In genomic region chr19:34145741-34146202, GRCh38 we compare ENCODE assay signal across 8 cellular contexts. TPM values are rescaled to one million over a fixed set of nuclear protein-coding genes. Genes with fewer than 3 reads are reported as not detected.
DNase-seq lines count a peak whose midpoint lies in the region; ATAC-seq and TF ChIP-seq lines count a peak whose summit lies in the region.

No MANE protein-coding gene starts in this region.

- H3K4me1 ChIP-seq in gastroesophageal sphincter, result no peaks in the 10 kb centered on the region

- no peaks in the 10 kb centered on the region for H3K9me3 ChIP-seq in gastroesophageal sphincter

- peaks cover 9% of the 10 kb centered on the region for H3K4me1 Mint-ChIP-seq in progenitor cell of endocrine pancreas (ENCODE audit: low read depth)
- H3K4me1 Mint-ChIP-seq in stimulated activated memory B cell treated with anti-CD40 and anti-IgM and Interleukin-4, amounts not matched to agents 10 μg/mL and 1 μg/mL and 100 μg/mL, for 72 hours, result no peaks in the 10 kb centered on the region

- H3K27ac Mint-ChIP-seq in progenitor cell of endocrine pancreas, result peak overlapping the region; percentile 30
- no peak overlapping the region for H3K27ac Mint-ChIP-seq in stimulated activated memory B cell treated with anti-CD40 and anti-IgM and Interleukin-4, amounts not matched to agents 10 μg/mL and 1 μg/mL and 100 μg/mL, for 72 hours

- WGBS in gastroesophageal sphincter (ENCODE audit: low coverage in 1 of 2), 2 donors, result 9 to 15% methylated on average over 5 to 7 of the region's 7 CpGs

- H3K9me3 Mint-ChIP-seq in progenitor cell of endocrine pancreas (ENCODE audit: low read depth), result no peaks in the 10 kb centered on the region
- H3K9me3 Mint-ChIP-seq in stimulated activated memory B cell treated with anti-CD40 and anti-IgM and Interleukin-4, amounts not matched to agents 10 μg/mL and 1 μg/mL and 100 μg/mL, for 72 hours, result no peaks in the 10 kb centered on the region

- H3K27ac ChIP-seq in gastroesophageal sphincter, result no peak overlapping the region

- no peak overlapping the region for H3K4me3 Mint-ChIP-seq in progenitor cell of endocrine pancreas (ENCODE audit: low read depth)
- H3K4me3 Mint-ChIP-seq in stimulated activated memory B cell treated with anti-CD40 and anti-IgM and Interleukin-4, amounts not matched to agents 10 μg/mL and 1 μg/mL and 100 μg/mL, for 72 hours, result no peak overlapping the region

- H3K36me3 Mint-ChIP-seq in progenitor cell of endocrine pancreas (ENCODE audit: insufficient read depth), result no peaks in the 10 kb centered on the region
- H3K36me3 Mint-ChIP-seq in stimulated activated memory B cell treated with anti-CD40 and anti-IgM and Interleukin-4, amounts not matched to agents 10 μg/mL and 1 μg/mL and 100 μg/mL, for 72 hours, result no peaks in the 10 kb centered on the region

- H3K27me3 ChIP-seq in gastroesophageal sphincter, result no peaks in the 10 kb centered on the region

- TF ChIP-seq CTCF in gastroesophageal sphincter (IDR thresholded peaks at IDR 0.05) (peak; percentile 68 to 79 (median 74)), progenitor cell of endocrine pancreas (IDR thresholded peaks at IDR 0.05; ENCODE audit: unreplicated experiment) (peak; percentile 89)

- H3K4me3 ChIP-seq in gastroesophageal sphincter, result no peak overlapping the region

- H3K27me3 Mint-ChIP-seq in progenitor cell of endocrine pancreas, result peaks cover 4% of the 10 kb centered on the region
- H3K27me3 Mint-ChIP-seq in stimulated activated memory B cell treated with anti-CD40 and anti-IgM and Interleukin-4, amounts not matched to agents 10 μg/mL and 1 μg/mL and 100 μg/mL, for 72 hours, result no peaks in the 10 kb centered on the region

- no peak for ATAC-seq in gastroesophageal sphincter
- no peak for ATAC-seq in stimulated activated memory B cell treated with anti-CD40 and anti-IgM and Interleukin-4, amounts not matched to agents 10 μg/mL and 1 μg/mL and 100 μg/mL, for 72 hours
- ATAC-seq in GM21825 (IDR thresholded peaks at IDR 0.05; ENCODE audit: unreplicated experiment), result no peak

- H3K36me3 ChIP-seq in gastroesophageal sphincter, result no peaks in the 10 kb centered on the region

- no peak for TF ChIP-seq EP300 in gastroesophageal sphincter (IDR thresholded peaks at IDR 0.05)

- DNase-seq in D341Med (ENCODE audit: low spot score), result peak; percentile 74
- DNase-seq in HUDEP-2 (lab: John Stamatoyannopoulos, UW; ENCODE audit: unreplicated experiment in 76 of 76), result peak in 53 of 76 experiments; percentile 4 to 68 (median 29)
- peak; percentile 51 for DNase-seq in RPMI8226
- DNase-seq in activated T-helper 9 cell treated with anti-CD3 and anti-CD28 coated beads, Interleukin-2, amount 50 U/mL, for 16 hours (ENCODE audit: low read depth), result peak; percentile 19
- peak; percentile 19 for DNase-seq in progenitor cell of endocrine pancreas (ENCODE audit: low spot score, unreplicated experiment)

- TF ChIP-seq POLR2A in gastroesophageal sphincter (IDR thresholded peaks at IDR 0.05), result no peak

RNA-seq across cellular contexts. Expression of gene LSM14A, which starts 26.5 kb away (rescaled TPM):
- total RNA-seq in gastroesophageal sphincter, result 100 to 1,000 TPM; 106 to 141 (median 128) TPM
- 120 and 133 TPM in 2 replicates for total RNA-seq in progenitor cell of endocrine pancreas

Comparison
In these comparisons a context has a peak if more than half of its experiments do, and no peak if none do; other contexts are left out.
1. DNase-seq: peak in every context shown above with its lines; median percentile 74 in D341Med; 51 in RPMI8226; 29 in HUDEP-2; 19 in activated T-helper 9 cell treated with anti-CD3 and anti-CD28 coated beads, Interleukin-2, amount 50 U/mL, for 16 hours; 19 in progenitor cell of endocrine pancreas.